1 cellular context compared by ENCODE assay signal in the genomic region with DNA sequence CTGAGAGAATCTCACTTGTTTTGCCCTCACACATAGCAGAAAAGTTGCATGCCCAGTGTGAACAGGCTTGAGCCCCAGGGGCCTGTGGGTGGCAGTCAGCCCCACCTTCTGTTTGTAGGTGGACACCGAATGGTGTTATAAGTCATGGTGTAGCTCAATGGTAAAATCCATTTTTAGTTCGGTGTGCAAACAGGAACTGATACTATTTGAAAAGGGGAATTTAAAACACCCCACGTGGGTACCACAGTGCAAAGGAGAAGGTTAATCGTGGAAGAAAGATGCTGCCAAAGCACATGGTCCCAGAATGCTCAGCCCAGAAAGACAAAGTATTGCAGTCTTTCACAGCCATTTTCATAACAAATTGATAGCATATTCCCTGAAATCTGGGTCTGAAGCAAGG.
TF ChIP-seq lines count a peak whose summit lies in the region.

No MANE protein-coding gene starts in this region.

TF ChIP-seq in GM12878, 131 proteins besides CTCF, POLR2A, EP300 and RAD21 (continued from another document):
- TF ChIP-seq, protein P1, sequence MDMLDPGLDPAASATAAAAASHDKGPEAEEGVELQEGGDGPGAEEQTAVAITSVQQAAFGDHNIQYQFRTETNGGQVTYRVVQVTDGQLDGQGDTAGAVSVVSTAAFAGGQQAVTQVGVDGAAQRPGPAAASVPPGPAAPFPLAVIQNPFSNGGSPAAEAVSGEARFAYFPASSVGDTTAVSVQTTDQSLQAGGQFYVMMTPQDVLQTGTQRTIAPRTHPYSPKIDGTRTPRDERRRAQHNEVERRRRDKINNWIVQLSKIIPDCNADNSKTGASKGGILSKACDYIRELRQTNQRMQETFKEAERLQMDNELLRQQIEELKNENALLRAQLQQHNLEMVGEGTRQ (IDR thresholded peaks at IDR 0.05; ENCODE audit: borderline replicate concordance, low read depth, low read length) = peak; percentile 63
- TF ChIP-seq IKZF1 (conservative IDR thresholded peaks at IDR 0.05) (peak; percentile 68), RB1 (IDR thresholded peaks at IDR 0.05; ENCODE audit: borderline replicate concordance) (no peak), TCF3 (IDR thresholded peaks at IDR 0.05; ENCODE audit: borderline replicate concordance, insufficient read depth, low read depth, low read length) (no peak)
TF ChIP-seq in GM12878: peak in this region for 29.
